ENCODE assay signal across 8 cellular contexts in the genomic region with DNA sequence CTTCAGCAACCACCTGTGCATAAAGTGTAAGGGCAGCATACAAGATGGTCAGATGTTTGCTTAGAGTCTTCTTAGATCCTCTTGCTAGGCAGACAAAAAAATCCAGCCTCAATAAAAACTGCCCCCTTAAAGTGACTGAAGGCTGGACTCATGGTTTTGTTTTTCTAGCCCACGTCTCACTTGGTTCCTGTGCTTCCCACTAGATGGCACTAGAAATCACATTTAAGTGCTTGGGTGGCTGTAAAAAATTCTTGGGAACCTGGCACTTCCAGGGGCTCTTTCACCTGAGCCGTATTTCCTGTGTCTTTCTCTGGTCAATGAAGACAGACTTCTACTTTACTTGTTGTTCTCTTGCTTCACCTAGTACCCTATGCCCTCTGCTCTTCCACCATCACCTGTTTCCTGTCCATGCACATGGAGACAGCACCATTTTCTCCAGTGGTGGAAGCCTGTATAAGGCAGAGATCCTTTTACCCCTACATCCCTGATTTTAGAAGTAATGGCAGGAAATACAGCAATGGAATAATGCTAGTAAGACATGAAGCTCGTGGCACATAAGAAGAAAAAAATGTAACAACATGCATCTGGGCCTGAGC. TPM values are rescaled to one million over a fixed set of nuclear protein-coding genes. Genes with fewer than 3 reads are reported as not detected.
DNase-seq lines count a peak whose midpoint lies in the region; ATAC-seq, FAIRE-seq and TF ChIP-seq lines count a peak whose summit lies in the region.

No MANE protein-coding gene starts in this region.

- TF ChIP-seq POLR2A in upper lobe of left lung (IDR thresholded peaks at IDR 0.05): no peak

- H3K9ac ChIP-seq in kidney (ENCODE audit: low read length in 2 of 2): no peak overlapping the region

- H3K27me3 ChIP-seq in BJ (ENCODE audit: control insufficient read depth, insufficient read depth, low read length): no peaks in the 10 kb centered on the region
- no peaks in the 10 kb centered on the region for H3K27me3 ChIP-seq in brain microvascular endothelial cell (replicated peaks)
- no peaks in the 10 kb centered on the region for H3K27me3 ChIP-seq in upper lobe of left lung

- H3K36me3 ChIP-seq in BJ (ENCODE audit: control insufficient read depth, insufficient read depth, low read length) (peaks cover under 1% of the 10 kb centered on the region; the same call in 1 of the 2 replicates), brain microvascular endothelial cell (replicated peaks) (no peaks in the 10 kb centered on the region), kidney (ENCODE audit: control insufficient read depth in 1 of 2, insufficient read depth in 2 of 2, low read length in 2 of 2) (peaks cover 4 to 5% of the 10 kb centered on the region in 2 donors), upper lobe of left lung (peaks cover 3 to 20% (median 9%) of the 10 kb centered on the region in 4 donors)

- DNase-seq in BJ (ENCODE audit: low read depth) (no peak), H4 (ENCODE audit: low spot score) (peak; percentile 28), NCI-H460 (ENCODE audit: extremely low read depth, low read depth) (peak; percentile 62), brain microvascular endothelial cell (peak; percentile 9), kidney (no peak), upper lobe of left lung (no peak)
- DNase-seq in stimulated activated CD4-positive, alpha-beta T cell treated with anti-CD3 and anti-CD28 coated beads, Interleukin-4, amount 100 ng/mL, for 4 hours: no peak

- no peak overlapping the region for H3K4me3 ChIP-seq in BJ (ENCODE audit: low read depth, low read length)
- no peak overlapping the region for H3K4me3 ChIP-seq in brain microvascular endothelial cell (ENCODE audit: low read depth, low read length)
- H3K4me3 ChIP-seq in kidney (ENCODE audit: low read length in 2 of 2): no peak overlapping the region
- H3K4me3 ChIP-seq in upper lobe of left lung: no peak overlapping the region

- H3K27ac ChIP-seq in brain microvascular endothelial cell (no peak overlapping the region), kidney (ENCODE audit: low read depth in 2 of 2, low read length in 2 of 2) (no peak overlapping the region), upper lobe of left lung (no peak overlapping the region)

- in situ Hi-C loops in brain microvascular endothelial cell (cut with HindIII; ENCODE audit: low pct_ligation_motif_present, low sequenced_read_pairs): loop anchor here (10.0 kb wide), 1 partner anchor 183 kb away; no protein-coding TSS in a partner anchor

- TF ChIP-seq CTCF in BJ (IDR thresholded peaks at IDR 0.05; ENCODE audit: insufficient read depth, low read depth, low read length): peak; percentile 81
- TF ChIP-seq CTCF in brain microvascular endothelial cell (IDR thresholded peaks at IDR 0.05; ENCODE audit: low read depth, low read length, missing control alignments): peak; percentile 85
- TF ChIP-seq CTCF in kidney (IDR thresholded peaks at IDR 0.05; ENCODE audit: borderline replicate concordance, extremely low read depth, insufficient read depth): peak; percentile 78
- TF ChIP-seq CTCF in upper lobe of left lung (IDR thresholded peaks at IDR 0.05): peak; percentile 25 to 75 (median 69)

- intact Hi-C loops in kidney (cut with DNase I): loop anchor here (5.0 kb wide), 1 partner anchor 181 kb away; no protein-coding TSS in a partner anchor

- 18 to 21% methylated on average over 3 of the region's 3 CpGs for WGBS in upper lobe of left lung, 2 donors

- FAIRE-seq in kidney (lab: Jason Lieb, UNC): no peak

- H3K9me3 ChIP-seq in kidney (ENCODE audit: control insufficient read depth in 1 of 2, low read length in 2 of 2) (no peaks in the 10 kb centered on the region), upper lobe of left lung (no peaks in the 10 kb centered on the region)

- POLR2A ChIA-PET in BJ (lab: Charles Lee): no interaction called here

- H3K4me1 ChIP-seq in kidney (ENCODE audit: control insufficient read depth in 1 of 2, insufficient read depth in 1 of 2, low read depth in 1 of 2, low read length in 2 of 2) (peaks cover 0 to 7% of the 10 kb centered on the region in 2 donors), upper lobe of left lung (peaks cover 0 to 17% (median 0%) of the 10 kb centered on the region in 4 donors)

- ATAC-seq in upper lobe of left lung (ENCODE audit: low FRiP score in 2 of 2) (peak in 1 of 2 donors; percentile 61), HG03135 (IDR thresholded peaks at IDR 0.05; ENCODE audit: unreplicated experiment) (no peak)

- TF ChIP-seq EP300 in upper lobe of left lung (IDR thresholded peaks at IDR 0.05): no peak

- CTCF ChIA-PET in BJ (lab: Yijun Ruan, JAX): interaction anchor here (0.7 to 8.7 kb wide), 33 partner anchors 8 to 641 kb away, joined by 3 to 382 read pairs (median 6); a partner anchor contains a TSS

RNA-seq across cellular contexts. Expression of a gene that starts 20.0 kb away (rescaled TPM):
- polyA plus RNA-seq in BJ (2011; rRNA removed): 25.9 and 30.1 TPM in 2 replicates
- 16.9 and 27.4 TPM in 2 replicates for polyA minus RNA-seq in BJ (2011; rRNA and poly(A)+ RNA removed)
- total RNA-seq in H4 (2014; rRNA removed; shearing (Covaris generic)): 22.2 and 24.0 TPM in 2 replicates
- 33.3 and 41.5 TPM in 2 replicates for total RNA-seq in NCI-H460 (2014; rRNA removed; shearing (Covaris generic))
- 11.8 and 20.4 TPM in 2 replicates for polyA plus RNA-seq in NCI-H460 (2014; cell fraction: nucleus; rRNA removed)
- total RNA-seq in kidney: 29.0 TPM
- polyA plus RNA-seq in kidney (ENCODE audit: insufficient read depth, low read depth, low replicate concordance): 24.5 TPM
- 10 to 100 TPM; 13.9 to 33.5 (median 27.6) TPM for total RNA-seq in upper lobe of left lung

RNA-seq across cellular contexts. Expression of a gene that starts 39.8 kb away (rescaled TPM):
- polyA plus RNA-seq in BJ (2011; rRNA removed) (0.26 and 0.31 TPM in 2 replicates), kidney (ENCODE audit: insufficient read depth, low read depth, low replicate concordance) (5.9 TPM)
- 0.85 and 1.1 TPM in 2 replicates for polyA minus RNA-seq in BJ (2011; rRNA and poly(A)+ RNA removed)
- total RNA-seq in H4 (2014; rRNA removed; shearing (Covaris generic)): 0.99 and 1.3 TPM in 2 replicates
- total RNA-seq in NCI-H460 (2014; rRNA removed; shearing (Covaris generic)): 0.12 and 0.27 TPM in 2 replicates
- polyA plus RNA-seq in NCI-H460 (2014; cell fraction: nucleus; rRNA removed): 0.66 and 0.70 TPM in 2 replicates
- total RNA-seq in kidney (19.1 TPM), upper lobe of left lung (10 to 100 TPM in 3 of 6 donors, 1 to 10 TPM in 3; 7.1 to 30.4 (median 10.3) TPM)

RNA-seq across cellular contexts. Expression of a gene that starts 59.6 kb away (rescaled TPM):
- 4.5 and 9.9 TPM in 2 replicates for polyA plus RNA-seq in BJ (2011; rRNA removed)
- 1.8 and 2.0 TPM in 2 replicates for polyA minus RNA-seq in BJ (2011; rRNA and poly(A)+ RNA removed)
- total RNA-seq in H4 (2014; rRNA removed; shearing (Covaris generic)): 7.4 and 9.5 TPM in 2 replicates
- total RNA-seq in NCI-H460 (2014; rRNA removed; shearing (Covaris generic)): 8.5 and 10.0 TPM in 2 replicates
- 11.5 and 12.6 TPM in 2 replicates for polyA plus RNA-seq in NCI-H460 (2014; cell fraction: nucleus; rRNA removed)
- total RNA-seq in kidney: 15.3 TPM
- 7.5 TPM for polyA plus RNA-seq in kidney (ENCODE audit: insufficient read depth, low read depth, low replicate concordance)
- total RNA-seq in upper lobe of left lung: 10 to 100 TPM; 11.5 to 17.9 (median 13.4) TPM

Comparison
In these comparisons a context has a peak if more than half of its experiments do, and no peak if none do; other contexts are left out.
1. DNase-seq: peak in H4 (single experiment), NCI-H460 (single experiment) and brain microvascular endothelial cell (single experiment); none in BJ (single experiment), kidney (single experiment), upper lobe of left lung (0 of 2) and stimulated activated CD4-positive, alpha-beta T cell treated with anti-CD3 and anti-CD28 coated beads, Interleukin-4, amount 100 ng/mL, for 4 hours (0 of 2).
2. Peak in every context shown above with its lines, with median percentiles within 50 percentile points of each other: CTCF ChIP-seq.